ENCODE assay signal across 23 cellular contexts in the genomic region with DNA sequence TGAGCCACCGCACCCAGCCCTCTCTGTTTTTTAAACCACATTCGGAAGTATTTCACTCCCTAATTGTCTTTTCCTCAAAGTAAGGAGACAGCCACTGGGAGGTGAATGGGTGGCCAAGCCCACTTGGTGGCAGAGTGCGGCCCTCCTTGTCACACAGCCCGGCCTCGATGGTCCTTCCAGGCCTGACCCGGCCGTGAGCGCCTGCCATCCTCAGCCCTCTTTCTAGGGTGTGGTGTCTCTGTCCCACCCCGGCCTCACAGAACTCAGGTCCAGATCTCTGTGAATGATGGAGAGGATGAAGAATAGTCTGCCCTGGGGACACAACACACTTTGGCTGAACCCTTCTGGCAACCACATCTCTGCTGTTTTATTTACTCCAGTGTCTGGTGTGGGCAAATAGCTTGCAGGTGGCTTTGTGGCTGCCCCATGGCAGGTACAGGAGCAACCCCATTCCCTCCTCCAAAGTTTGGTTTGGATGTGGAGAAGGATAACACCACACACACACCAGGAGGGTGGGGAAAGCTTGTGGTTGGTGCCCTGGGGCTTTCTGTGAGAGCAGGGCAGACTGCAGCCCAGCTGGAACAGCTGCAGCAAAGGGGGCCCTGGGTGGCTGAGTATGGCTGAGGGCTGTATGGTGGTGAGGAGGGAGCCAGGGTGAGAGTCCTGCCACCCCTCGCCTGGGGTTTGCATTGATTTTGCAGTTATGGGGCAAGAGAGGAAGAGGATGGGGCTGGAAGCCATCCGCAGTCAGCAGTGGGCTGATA.
"Had no signal": no experiment of that assay in that cellular context is flagged by ENCODE, and none has a peak within 500 bp of the region (broad histone marks: within the 10 kb centered on the region; RNA-seq: fewer than 3 reads in every experiment).

No MANE protein-coding gene starts in this region.

- H3K9ac ChIP-seq: neural progenitor cell had no signal

- H3K27ac Mint-ChIP-seq: endodermal cell, neural progenitor cell, progenitor cell of endocrine pancreas had no signal

- H3K4me3 ChIP-seq: coronary artery, gastroesophageal sphincter, mucosa of descending colon, neural progenitor cell, pancreas, smooth muscle cell, stomach, thoracic aorta, transverse colon had no signal

- H3K9me3 ChIP-seq: gastroesophageal sphincter, mucosa of descending colon, pancreas, stomach, thoracic aorta, transverse colon had no signal

- ATAC-seq: gastroesophageal sphincter; left lobe of liver; mucosa of descending colon; naive thymus-derived CD8-positive, alpha-beta T cell; pancreas; right cardiac atrium had no signal

- H3K4me1 Mint-ChIP-seq: neural progenitor cell had no signal

- H3K4me1 ChIP-seq: gastroesophageal sphincter, pancreas, stomach, transverse colon had no signal

- H3K36me3 Mint-ChIP-seq: naive thymus-derived CD8-positive, alpha-beta T cell; neural progenitor cell had no signal

- FAIRE-seq: endothelial cell of umbilical vein, pancreas had no signal

- H3K9me3 Mint-ChIP-seq: endodermal cell, neural progenitor cell had no signal

- H3K36me3 ChIP-seq: gastroesophageal sphincter, pancreas, stomach, thoracic aorta, transverse colon had no signal

- H3K27me3 ChIP-seq: neural progenitor cell, pancreas had no signal

- H2AFZ ChIP-seq: neural progenitor cell had no signal

- H3K4me3 Mint-ChIP-seq: endodermal cell; naive thymus-derived CD8-positive, alpha-beta T cell; neural progenitor cell had no signal

- H3K27ac ChIP-seq: coronary artery, gastroesophageal sphincter, neural progenitor cell, pancreas, stomach, thoracic aorta, transverse colon had no signal

- DNase-seq: effector CD4-positive, alpha-beta T cell; endodermal cell; erythroblast; glutamatergic neuron; islet precursor cell; mammary epithelial cell; mucosa of descending colon; naive thymus-derived CD8-positive, alpha-beta T cell; occipital lobe; pancreas; right cardiac atrium; stimulated activated CD4-positive, alpha-beta T cell treated with anti-CD3 and anti-CD28 coated beads, Interleukin-2, amount 100 ng/mL, for 48 hours; stomach; substantia nigra; transverse colon had no signal

- H3K4me2 ChIP-seq: neural progenitor cell, smooth muscle cell had no signal
